Comparison of ENCODE assay signal across 19 cellular contexts in the genomic region with DNA sequence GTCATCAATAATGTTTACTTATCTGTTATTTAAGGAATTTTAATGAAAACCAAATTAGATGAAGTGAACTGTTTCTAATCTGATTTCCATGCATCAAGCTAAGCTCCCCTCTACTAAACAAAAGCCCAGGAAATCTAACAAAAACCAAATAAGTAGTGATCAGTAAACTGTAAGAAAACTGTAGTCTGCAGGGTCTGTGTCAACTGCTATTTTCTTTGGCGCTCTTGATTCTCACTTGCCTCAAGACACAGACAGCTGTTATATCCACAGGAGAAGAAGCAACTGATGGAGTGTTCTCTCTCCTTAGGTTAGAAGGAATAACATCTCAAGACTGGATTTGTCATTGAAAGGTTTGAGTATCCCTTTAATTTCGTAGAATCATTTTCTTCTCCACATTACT.
"Had no signal": no experiment of that assay in that cellular context is flagged by ENCODE, and none has a peak within 500 bp of the region (broad histone marks: within the 10 kb centered on the region; RNA-seq: fewer than 3 reads in every experiment).

No MANE protein-coding gene starts in this region.

- ATAC-seq: HepG2 had no signal

- H3K9ac ChIP-seq: SK-N-SH had no signal

- DNase-seq: IMR-90, Karpas-422, KG1, MM.1S, NCI-H1092 treated with DMSO at 0.1 percent for 48 hours, NCI-H1436, NCI-H187, NCI-H2029, NCI-H2081 treated with DMSO at 0.1 percent for 48 hours, NCI-H2171, NCI-H226, NCI-H446, NCI-H510A, NCI-H524 treated with DMSO at 0.1 percent for 48 hours, NCI-H774, SHP77, SK-N-SH had no signal

- H3K4me2 ChIP-seq: SK-N-SH had no signal

- H3K9me3 ChIP-seq: SK-N-SH had no signal

- H3K27ac ChIP-seq: RWPE1 had no signal
